Comparison of ENCODE assay signal across 8 cellular contexts in the genomic region with DNA sequence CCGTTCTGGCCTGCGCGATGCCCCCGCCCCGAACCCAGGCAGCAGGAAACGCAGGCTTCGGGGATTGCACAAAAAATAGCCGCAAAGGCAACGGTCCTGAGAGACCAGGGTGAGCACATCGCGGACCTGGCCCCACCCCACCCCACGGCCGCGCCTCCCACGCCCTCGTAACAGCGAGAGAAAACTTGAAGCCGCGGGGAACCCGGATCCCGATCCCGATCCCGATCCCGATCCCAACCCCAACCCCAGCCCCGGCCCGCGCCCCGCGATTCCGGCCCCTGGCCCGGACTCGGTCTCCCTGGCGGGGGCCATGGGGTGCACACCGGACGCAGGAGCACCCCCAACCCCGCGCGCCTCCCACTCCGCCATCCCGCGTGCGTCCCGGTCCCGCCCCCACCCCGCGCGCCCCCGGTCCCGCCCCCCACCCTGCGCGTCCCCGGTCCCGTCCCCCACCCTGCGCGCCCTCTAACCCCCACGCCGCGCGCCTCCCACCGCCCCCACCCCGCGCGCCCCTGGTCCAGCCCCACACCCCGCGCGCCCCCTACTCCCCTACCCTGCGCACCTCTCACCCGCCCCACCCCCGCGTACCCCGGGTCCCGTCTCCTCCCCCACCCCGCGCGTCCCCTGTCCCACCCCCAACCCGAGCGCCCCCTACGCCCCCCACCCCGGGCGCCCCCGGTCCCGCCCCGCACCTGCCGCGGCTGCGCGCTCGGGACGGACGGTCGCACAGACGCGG. TPM values are rescaled to one million over a fixed set of nuclear protein-coding genes. Genes with fewer than 3 reads are reported as not detected.
DNase-seq lines count a peak whose midpoint lies in the region; TF ChIP-seq lines count a peak whose summit lies in the region.

No MANE protein-coding gene starts in this region.

- H3K9me3 ChIP-seq in mesodermal cell (ENCODE audit: control insufficient read depth, low read length) (no peaks in the 10 kb centered on the region), suprapubic skin (no peaks in the 10 kb centered on the region)

- no peak for TF ChIP-seq CTCF in suprapubic skin (IDR thresholded peaks at IDR 0.05)

- H3K36me3 ChIP-seq in mesodermal cell (ENCODE audit: control insufficient read depth, insufficient read depth, low read length) (peaks cover 65% of the 10 kb centered on the region), suprapubic skin (peaks cover 44% of the 10 kb centered on the region)

- 2 to 5% methylated on average over 17 to 20 of the region's 93 CpGs for WGBS in mesodermal cell (ENCODE audit: insufficient coverage in 2 of 2), 2 experiments
- 3% methylated on average over 24 of the region's 93 CpGs for WGBS in suprapubic skin

- H3K4me3 ChIP-seq in mesodermal cell (ENCODE audit: extremely low read depth, insufficient read depth, low read length, poor library complexity, severe bottlenecking) (peak overlapping the region; percentile 86), suprapubic skin (peak overlapping the region; percentile 89)

- no peak for TF ChIP-seq EP300 in suprapubic skin (IDR thresholded peaks at IDR 0.05)

- no peaks in the 10 kb centered on the region for H3K27me3 ChIP-seq in suprapubic skin

- H3K4me1 ChIP-seq in mesodermal cell (ENCODE audit: control insufficient read depth, insufficient read depth, low read length, poor library complexity, severe bottlenecking) = peaks cover 23% of the 10 kb centered on the region
- H3K4me1 ChIP-seq in suprapubic skin = peaks cover 63% of the 10 kb centered on the region

- DNase-seq in AG08396 (ENCODE audit: low spot score) (peak; percentile 80), HK-2 (ENCODE audit: unreplicated experiment) (peak; percentile 66), UCSD-AML1 (lab: John Stamatoyannopoulos, UW; ENCODE audit: unreplicated experiment) (peak; percentile 50), suprapubic skin (ENCODE audit: low spot score in 2 of 2) (peak; percentile 87 to 90), DMS153 (lab: John Stamatoyannopoulos, UW) (no peak), dedifferentiated amniotic fluid mesenchymal stem cell (ENCODE audit: extremely low spot score) (no peak)
- peak; percentile 44 for DNase-seq in effector CD4-positive, alpha-beta T cell

- TF ChIP-seq POLR2A in suprapubic skin (IDR thresholded peaks at IDR 0.05) = no peak

- H3K27ac ChIP-seq in mesodermal cell (ENCODE audit: low read depth, low read length, severe bottlenecking) (no peak overlapping the region), suprapubic skin (peak overlapping the region; percentile 89)

RNA-seq across cellular contexts. Expression of a gene that starts 29.0 kb away (rescaled TPM):
- polyA plus RNA-seq in mesodermal cell (2013, experiment 1 of 2) = 21.0 TPM
- polyA plus RNA-seq in mesodermal cell (2013, experiment 2 of 2) = 20.6 TPM
- total RNA-seq in suprapubic skin = 10 to 100 TPM; 23.4 to 30.8 (median 27.1) TPM

RNA-seq across cellular contexts. Expression of a gene that starts 29.1 kb away (rescaled TPM):
- polyA plus RNA-seq in mesodermal cell (2013, experiment 1 of 2) = 4.3 TPM
- 4.2 TPM for polyA plus RNA-seq in mesodermal cell (2013, experiment 2 of 2)
- 1 to 10 TPM; 3.3 to 8.0 (median 4.6) TPM for total RNA-seq in suprapubic skin

Comparison
In these comparisons a context has a peak if more than half of its experiments do, and no peak if none do; other contexts are left out.
1. DNase-seq: peak in AG08396 (single experiment), HK-2 (single experiment), UCSD-AML1 (single experiment), effector CD4-positive, alpha-beta T cell (single experiment) and suprapubic skin (2 of 2); none in DMS153 (single experiment) and dedifferentiated amniotic fluid mesenchymal stem cell (single experiment).